ENCODE assay signal across 8 cellular contexts in genomic region chr7:75993689-75994387, GRCh38. TPM values are rescaled to one million over a fixed set of nuclear protein-coding genes. Genes with fewer than 3 reads are reported as not detected.
DNase-seq lines count a peak whose midpoint lies in the region; ATAC-seq, FAIRE-seq and TF ChIP-seq lines count a peak whose summit lies in the region.

No MANE protein-coding gene starts in this region.

- H3K27me3 ChIP-seq in keratinocyte (ENCODE audit: control insufficient read depth, extremely low read depth, insufficient read depth, low read length), result no peaks in the 10 kb centered on the region
- H3K27me3 ChIP-seq in small intestine (ENCODE audit: control insufficient read depth in 2 of 2, insufficient read depth in 2 of 2, low read length in 2 of 2), result no peaks in the 10 kb centered on the region

- H3K4me2 ChIP-seq in keratinocyte (ENCODE audit: control insufficient read depth, extremely low read depth, insufficient read depth, low read depth, low read length), result peak overlapping the region; percentile 87

- H3K79me2 ChIP-seq in keratinocyte (ENCODE audit: control insufficient read depth, insufficient read depth, low read length), result no peaks in the 10 kb centered on the region

- no peak for TF ChIP-seq CTCF in choroid plexus epithelial cell (conservative IDR thresholded peaks at IDR 0.05; ENCODE audit: low read depth, low read length)
- no peak for TF ChIP-seq CTCF in keratinocyte (optimal IDR thresholded peaks at IDR 0.05 in 1 of 3, IDR thresholded peaks at IDR 0.05 in 1 of 3, conservative IDR thresholded peaks at IDR 0.05 in 1 of 3; ENCODE audit: extremely low read depth in 1 of 3, insufficient read depth in 2 of 3, low read length in 3 of 3)

- no peaks in the 10 kb centered on the region for H4K20me1 ChIP-seq in keratinocyte (ENCODE audit: control insufficient read depth, extremely low read depth, insufficient read depth, low read length)

- H3K4me3 Mint-ChIP-seq in stimulated activated naive CD8-positive, alpha-beta T cell treated with anti-CD3 and anti-CD28 coated beads, Interleukin-15, Interleukin-2, amounts not matched to agents 100 ng/mL and 50 ng/mL, for 24 hours, result peak overlapping the region; percentile 74

- H3K36me3 ChIP-seq in keratinocyte (ENCODE audit: control insufficient read depth in 2 of 2, extremely low read depth in 1 of 2, insufficient read depth in 2 of 2, low read length in 2 of 2) (peaks cover 9 to 11% of the 10 kb centered on the region in 2 experiments), small intestine (ENCODE audit: control insufficient read depth in 2 of 2, insufficient read depth in 2 of 2, low read length in 2 of 2) (no peaks in the 10 kb centered on the region)

- no peak for ATAC-seq in stimulated activated naive CD8-positive, alpha-beta T cell treated with anti-CD3 and anti-CD28 coated beads, Interleukin-15, Interleukin-2, amounts not matched to agents 100 U/mL and 50 U/mL, for 24 hours
- peak; percentile 11 for ATAC-seq in HG02973 (IDR thresholded peaks at IDR 0.05; ENCODE audit: unreplicated experiment)

- H3K27me3 Mint-ChIP-seq in stimulated activated naive CD8-positive, alpha-beta T cell treated with anti-CD3 and anti-CD28 coated beads, Interleukin-15, Interleukin-2, amounts not matched to agents 100 ng/mL and 50 ng/mL, for 24 hours, result no peaks in the 10 kb centered on the region

- DNase-seq in stimulated activated naive CD8-positive, alpha-beta T cell treated with anti-CD3 and anti-CD28 coated beads, Interleukin-15, Interleukin-2, amounts not matched to agents 100 U/mL and 50 U/mL, for 24 hours, result no peak
- DNase-seq in RPMI7951 (ENCODE audit: low read depth) (peak; percentile 76), choroid plexus epithelial cell (ENCODE audit: low read depth) (peak; percentile 62), keratinocyte (ENCODE audit: low read depth, low spot score) (no peak), small intestine (peak; percentile 82)
- no peak for DNase-seq in stimulated activated CD8-positive, alpha-beta memory T cell treated with anti-CD3 and anti-CD28 coated beads, Interleukin-4, amount 100 ng/mL, for 48 hours

- no peak for FAIRE-seq in keratinocyte (lab: Jason Lieb, UNC)
- FAIRE-seq in small intestine (lab: Jason Lieb, UNC), result no peak

- H3K4me3 ChIP-seq in choroid plexus epithelial cell (ENCODE audit: low read depth, low read length), result peak overlapping the region; percentile 78
- peak overlapping the region; percentile 76 to 82 (median 78) for H3K4me3 ChIP-seq in keratinocyte (ENCODE audit: control insufficient read depth in 2 of 3, extremely low read depth in 1 of 3, insufficient read depth in 2 of 3, low read depth in 1 of 3, low read length in 3 of 3)
- H3K4me3 ChIP-seq in small intestine (ENCODE audit: low read depth in 1 of 2, low read length in 2 of 2), result peak overlapping the region; percentile 61 to 62

- peaks cover 28% of the 10 kb centered on the region for H3K4me1 Mint-ChIP-seq in stimulated activated naive CD8-positive, alpha-beta T cell treated with anti-CD3 and anti-CD28 coated beads, Interleukin-15, Interleukin-2, amounts not matched to agents 100 ng/mL and 50 ng/mL, for 24 hours (ENCODE audit: low read depth)

- H3K4me1 ChIP-seq in keratinocyte (ENCODE audit: control insufficient read depth, extremely low read depth, insufficient read depth, low read length) (peaks cover 4% of the 10 kb centered on the region), small intestine (ENCODE audit: control insufficient read depth in 2 of 2, insufficient read depth in 1 of 2, low read depth in 1 of 2, low read length in 1 of 2) (peaks cover 4 to 6% of the 10 kb centered on the region in 2 donors)

- 0 to 4% (median 4%) methylated on average over 28 to 40 of the region's 40 CpGs for WGBS in small intestine, 3 donors

- dilution Hi-C loops in keratinocyte (cut with MboI; ENCODE audit: extremely low pct_ligation_motif_present, low sequenced_read_pairs), result no loop called here

- H3K9me3 ChIP-seq in keratinocyte (ENCODE audit: control insufficient read depth, low read depth, low read length) (no peaks in the 10 kb centered on the region), small intestine (ENCODE audit: control insufficient read depth, low read depth) (no peaks in the 10 kb centered on the region)

- peak overlapping the region; percentile 31 for H3K27ac ChIP-seq in keratinocyte (ENCODE audit: control insufficient read depth, insufficient read depth, low read length)
- peak overlapping the region; percentile 89 for H3K27ac ChIP-seq in small intestine (ENCODE audit: low read depth in 1 of 2, low read length in 1 of 2)

- H3K9me1 ChIP-seq in keratinocyte (ENCODE audit: control insufficient read depth, extremely low read depth, insufficient read depth, low read length), result no peaks in the 10 kb centered on the region

- H3K9ac ChIP-seq in keratinocyte (ENCODE audit: control insufficient read depth, extremely low read depth, insufficient read depth, low read length), result peak overlapping the region; percentile 72

- peaks cover 7% of the 10 kb centered on the region for H3K36me3 Mint-ChIP-seq in stimulated activated naive CD8-positive, alpha-beta T cell treated with anti-CD3 and anti-CD28 coated beads, Interleukin-15, Interleukin-2, amounts not matched to agents 100 ng/mL and 50 ng/mL, for 24 hours (ENCODE audit: low read depth)

- peak overlapping the region; percentile 53 for H2AFZ ChIP-seq in keratinocyte (ENCODE audit: control insufficient read depth, low read length)

- no peaks in the 10 kb centered on the region for H3K9me3 Mint-ChIP-seq in stimulated activated naive CD8-positive, alpha-beta T cell treated with anti-CD3 and anti-CD28 coated beads, Interleukin-15, Interleukin-2, amounts not matched to agents 100 ng/mL and 50 ng/mL, for 24 hours

- no peak overlapping the region for H3K27ac Mint-ChIP-seq in stimulated activated naive CD8-positive, alpha-beta T cell treated with anti-CD3 and anti-CD28 coated beads, Interleukin-15, Interleukin-2, amounts not matched to agents 100 ng/mL and 50 ng/mL, for 24 hours

RNA-seq across cellular contexts. Expression of gene TMEM120A, which starts 0.6 kb away (rescaled TPM):
- total RNA-seq in RPMI7951 (2014; rRNA removed; shearing (Covaris generic)), result 26.8 and 27.8 TPM in 2 replicates
- 41.0 to 72.4 TPM (median 47.0 TPM) in 3 replicates for polyA plus RNA-seq in keratinocyte
- 19.5 TPM for polyA plus RNA-seq in keratinocyte (2011; ENCODE audit: low read depth)
- polyA plus RNA-seq in keratinocyte (2011; cell fraction: cytosol; rRNA removed), result 39.1 and 45.4 TPM in 2 replicates
- polyA plus RNA-seq in keratinocyte (2011; cell fraction: nucleus; rRNA removed), result 46.7 and 51.3 TPM in 2 replicates
- 21.7 and 29.1 TPM in 2 replicates for polyA plus RNA-seq in keratinocyte (2012; ENCODE audit: low replicate concordance)
- polyA minus RNA-seq in keratinocyte, result 37.6 to 94.8 TPM (median 56.3 TPM) in 3 replicates
- polyA minus RNA-seq in keratinocyte (2011; cell fraction: cytosol; rRNA and poly(A)+ RNA removed), result 50.5 TPM
- 10.4 and 20.2 TPM in 2 replicates for polyA minus RNA-seq in keratinocyte (2011; cell fraction: nucleus; rRNA and poly(A)+ RNA removed)
- 100 to 1,000 TPM in 2 of 3 donors, 10 to 100 TPM in 1; 99.6 to 207 (median 202) TPM for polyA plus RNA-seq in small intestine

RNA-seq across cellular contexts. Expression of gene STYXL1, which starts 54.0 kb away (rescaled TPM):
- total RNA-seq in RPMI7951 (2014; rRNA removed; shearing (Covaris generic)), result 59.4 and 81.9 TPM in 2 replicates
- polyA plus RNA-seq in keratinocyte (68.9 to 96.1 TPM (median 76.2 TPM) in 3 replicates), small intestine (10 to 100 TPM; 25.9 to 40.4 (median 39.4) TPM)
- 9.9 TPM for polyA plus RNA-seq in keratinocyte (2011; ENCODE audit: low read depth)
- 74.0 and 89.5 TPM in 2 replicates for polyA plus RNA-seq in keratinocyte (2011; cell fraction: cytosol; rRNA removed)
- polyA plus RNA-seq in keratinocyte (2011; cell fraction: nucleus; rRNA removed), result 63.0 and 64.9 TPM in 2 replicates
- 55.3 and 58.4 TPM in 2 replicates for polyA plus RNA-seq in keratinocyte (2012; ENCODE audit: low replicate concordance)
- 40.1 to 45.6 TPM (median 43.1 TPM) in 3 replicates for polyA minus RNA-seq in keratinocyte
- polyA minus RNA-seq in keratinocyte (2011; cell fraction: cytosol; rRNA and poly(A)+ RNA removed), result 18.6 TPM
- 9.5 and 17.2 TPM in 2 replicates for polyA minus RNA-seq in keratinocyte (2011; cell fraction: nucleus; rRNA and poly(A)+ RNA removed)

RNA-seq across cellular contexts. Expression of gene MDH2, which starts 54.1 kb away (rescaled TPM):
- total RNA-seq in RPMI7951 (2014; rRNA removed; shearing (Covaris generic)), result 84.1 and 97.4 TPM in 2 replicates
- polyA plus RNA-seq in keratinocyte, result 83.8 to 166 TPM (median 156 TPM) in 3 replicates
- 67.7 TPM for polyA plus RNA-seq in keratinocyte (2011; ENCODE audit: low read depth)
- 129 and 166 TPM in 2 replicates for polyA plus RNA-seq in keratinocyte (2011; cell fraction: cytosol; rRNA removed)
- 90.3 and 111 TPM in 2 replicates for polyA plus RNA-seq in keratinocyte (2011; cell fraction: nucleus; rRNA removed)
- 144 and 181 TPM in 2 replicates for polyA plus RNA-seq in keratinocyte (2012; ENCODE audit: low replicate concordance)
- polyA minus RNA-seq in keratinocyte, result 82.8 to 595 TPM (median 103 TPM) in 3 replicates
- 172 TPM for polyA minus RNA-seq in keratinocyte (2011; cell fraction: cytosol; rRNA and poly(A)+ RNA removed)
- polyA minus RNA-seq in keratinocyte (2011; cell fraction: nucleus; rRNA and poly(A)+ RNA removed), result 39.4 and 48.7 TPM in 2 replicates
- 100 to 1,000 TPM; 143 to 172 (median 169) TPM for polyA plus RNA-seq in small intestine

Comparison
In these comparisons a context has a peak if more than half of its experiments do, and no peak if none do; other contexts are left out.
1. DNase-seq: peak in RPMI7951 (single experiment), choroid plexus epithelial cell (single experiment) and small intestine (single experiment); none in stimulated activated naive CD8-positive, alpha-beta T cell treated with anti-CD3 and anti-CD28 coated beads, Interleukin-15, Interleukin-2, amounts not matched to agents 100 U/mL and 50 U/mL, for 24 hours (single experiment), keratinocyte (single experiment) and stimulated activated CD8-positive, alpha-beta memory T cell treated with anti-CD3 and anti-CD28 coated beads, Interleukin-4, amount 100 ng/mL, for 48 hours (single experiment).
2. Peak in every context shown above with its lines, with median percentiles within 50 percentile points of each other: H3K4me3 ChIP-seq.